21 cellular contexts compared by ENCODE assay signal in the genomic region with DNA sequence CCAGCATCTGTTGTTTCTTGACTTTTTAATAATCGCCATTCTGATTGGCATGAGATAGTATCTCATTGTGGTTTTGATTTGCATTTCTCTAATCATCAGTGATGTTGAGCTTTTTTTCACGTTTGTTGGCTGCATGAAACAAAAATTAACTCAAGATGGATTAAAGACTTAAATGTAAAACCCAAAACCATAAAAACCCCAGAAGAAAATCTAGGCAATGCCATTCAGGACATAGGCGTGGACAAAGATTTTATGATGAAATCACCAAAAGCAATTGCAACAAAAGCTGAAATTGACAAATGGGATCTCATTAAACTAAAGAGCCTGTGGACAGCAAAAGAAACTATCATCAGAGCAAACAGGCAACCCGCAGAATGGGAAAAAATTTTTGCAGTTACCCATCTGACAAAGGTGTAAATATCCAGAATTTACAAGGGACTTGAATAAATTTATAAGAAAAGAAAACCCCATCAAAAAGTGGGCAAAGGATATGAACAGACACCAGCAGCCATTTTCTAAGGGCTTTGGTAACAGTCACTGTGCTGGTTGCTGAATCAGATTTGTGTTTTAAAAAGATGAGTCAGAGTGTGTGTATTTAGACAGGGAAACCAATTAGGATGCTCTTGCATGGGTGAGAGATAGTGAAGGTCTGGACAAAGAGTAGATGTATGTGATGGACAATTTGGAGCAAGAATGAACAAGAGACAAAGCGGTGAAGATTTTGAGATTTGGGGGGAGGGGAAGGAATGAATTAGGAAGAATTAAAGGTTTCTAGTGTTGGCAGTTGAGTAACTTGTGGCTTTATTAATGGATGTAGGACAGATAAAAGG.
"Had no signal": no experiment of that assay in that cellular context is flagged by ENCODE, and none has a peak within 500 bp of the region (broad histone marks: within the 10 kb centered on the region; RNA-seq: fewer than 3 reads in every experiment).

No MANE protein-coding gene starts in this region.

- H3K36me3 ChIP-seq: heart right ventricle, pancreas, right atrium auricular region, tibial artery had no signal

- H3K27me3 ChIP-seq: heart right ventricle, pancreas, right atrium auricular region, tibial artery had no signal

- H3K9me3 ChIP-seq: heart right ventricle, mucosa of descending colon, pancreas, psoas muscle, right atrium auricular region, tibial artery had no signal

- DNase-seq: activated B cell treated with CpG ODN at 0.5 μM for 24 hours; activated CD4-positive, alpha-beta memory T cell treated with anti-CD3 and anti-CD28 coated beads for 36 hours; activated CD4-positive, alpha-beta T cell treated with anti-CD3 and anti-CD28 coated beads for 4 hours; activated effector memory CD4-positive, alpha-beta T cell treated with Interleukin-2 at 50 U/mL for 16 hours; activated naive CD4-positive, alpha-beta T cell treated with anti-CD3 and anti-CD28 coated beads for 36 hours; activated naive CD8-positive, alpha-beta T cell treated with anti-CD3 and anti-CD28 coated beads, Interleukin-2, amount 10 ng/mL, durations not matched to agents 7 days and 5 days; activated T-cell treated with anti-CD3 and anti-CD28 coated beads, Interleukin-2, amount 50 U/mL, for 72 hours; amniotic stem cell; foreskin fibroblast; heart right ventricle; islet precursor cell; left colon; mucosa of descending colon; nephron progenitor cell; pancreas; psoas muscle; stimulated activated CD4-positive, alpha-beta T cell treated with anti-CD3 and anti-CD28 coated beads, Interleukin-12 subunit alpha, Interleukin-12 subunit beta, amount 100 ng/mL, for 4 hours; stimulated activated CD4-positive, alpha-beta T cell treated with anti-CD3 and anti-CD28 coated beads, Interleukin-1b, Interleukin-23, amount 100 ng/mL, for 48 hours; tibial artery had no signal

- H3K4me3 ChIP-seq: heart right ventricle, mucosa of descending colon, pancreas, psoas muscle, right atrium auricular region, tibial artery had no signal

- H3K4me1 ChIP-seq: pancreas, psoas muscle had no signal

- H3K27ac ChIP-seq: epithelial cell of prostate, heart right ventricle, pancreas, psoas muscle, right atrium auricular region had no signal

- ATAC-seq: activated T-cell treated with anti-CD3 and anti-CD28 coated beads, Interleukin-2, amount 50 U/mL, for 72 hours; heart right ventricle; left colon; mucosa of descending colon; pancreas; psoas muscle had no signal
